ENCODE assay signal across 16 cellular contexts in genomic region chr10:79019961-79020491, GRCh38. TPM values are rescaled to one million over a fixed set of nuclear protein-coding genes. Genes with fewer than 3 reads are reported as not detected.
A peak's percentile ranks its signal among the peaks of the same experiment; 100 is the strongest.
DNase-seq lines count a peak whose midpoint lies in the region; ATAC-seq and TF ChIP-seq lines count a peak whose summit lies in the region.
"Had no signal": no experiment of that assay in that cellular context is flagged by ENCODE, and none has a peak within 500 bp of the region (broad histone marks: within the 10 kb centered on the region; RNA-seq: fewer than 3 reads in every experiment).

No MANE protein-coding gene starts in this region.

- H3K27me3 Mint-ChIP-seq in activated naive CD4-positive, alpha-beta T cell treated with anti-CD3 and anti-CD28 coated beads, Interleukin-2, amount 10 ng/mL, durations not matched to agents 7 days and 5 days, result peaks cover 17% of the 10 kb centered on the region
- H3K27me3 Mint-ChIP-seq in activated T-helper 1 cell treated with anti-CD3 and anti-CD28 coated beads, Interleukin-12 subunit alpha, Interleukin-12 subunit beta, Interleukin-2, Interleukin-4 antibody, amounts not matched to agents 30 ng/mL and 10 ng/mL and 1 ng/mL, durations not matched to agents 14 hours and 24 hours and 36 hours (ENCODE audit: insufficient read depth), result peaks cover 3% of the 10 kb centered on the region
- H3K27me3 Mint-ChIP-seq: stimulated activated naive CD8-positive, alpha-beta T cell treated with anti-CD3 and anti-CD28 coated beads, Interleukin-15, Interleukin-2, amounts not matched to agents 100 ng/mL and 50 ng/mL, for 24 hours had no signal

- peaks cover 1% of the 10 kb centered on the region for H3K4me1 Mint-ChIP-seq in activated naive CD4-positive, alpha-beta T cell treated with anti-CD3 and anti-CD28 coated beads, Interleukin-2, amount 10 ng/mL, durations not matched to agents 7 days and 5 days
- H3K4me1 Mint-ChIP-seq in activated T-helper 1 cell treated with anti-CD3 and anti-CD28 coated beads, Interleukin-12 subunit alpha, Interleukin-12 subunit beta, Interleukin-2, Interleukin-4 antibody, amounts not matched to agents 30 ng/mL and 10 ng/mL and 1 ng/mL, durations not matched to agents 14 hours and 24 hours and 36 hours (ENCODE audit: low read depth), result no peaks in the 10 kb centered on the region

- H3K27ac Mint-ChIP-seq in activated naive CD4-positive, alpha-beta T cell treated with anti-CD3 and anti-CD28 coated beads, Interleukin-2, amount 10 ng/mL, durations not matched to agents 7 days and 5 days, result no peak overlapping the region
- no peak overlapping the region for H3K27ac Mint-ChIP-seq in activated T-helper 1 cell treated with anti-CD3 and anti-CD28 coated beads, Interleukin-12 subunit alpha, Interleukin-12 subunit beta, Interleukin-2, Interleukin-4 antibody, amounts not matched to agents 30 ng/mL and 10 ng/mL and 1 ng/mL, durations not matched to agents 14 hours and 24 hours and 36 hours
- H3K27ac Mint-ChIP-seq: activated naive CD4-positive, alpha-beta T cell treated with anti-CD3 and anti-CD28 coated beads for 36 hours; stimulated activated naive CD8-positive, alpha-beta T cell treated with anti-CD3 and anti-CD28 coated beads, Interleukin-15, Interleukin-2, amounts not matched to agents 100 ng/mL and 50 ng/mL, for 24 hours had no signal

- no peaks in the 10 kb centered on the region for H3K27me3 ChIP-seq in BE2C
- H3K27me3 ChIP-seq: dorsolateral prefrontal cortex had no signal

- no peak overlapping the region for H3K4me3 ChIP-seq in BE2C (ENCODE audit: low read depth, low read length)
- H3K4me3 ChIP-seq in fibroblast of the aortic adventitia (ENCODE audit: low read depth, low read length), result no peak overlapping the region
- H3K4me3 ChIP-seq in mucosa of descending colon, result no peak overlapping the region
- H3K4me3 ChIP-seq: dorsolateral prefrontal cortex, HAP-1 had no signal

- no peak for TF ChIP-seq CTCF in BE2C (IDR thresholded peaks at IDR 0.05; ENCODE audit: low read depth, low read length)
- TF ChIP-seq CTCF in fibroblast of the aortic adventitia (IDR thresholded peaks at IDR 0.05; ENCODE audit: insufficient read depth, low read length), result no peak
- TF ChIP-seq CTCF in mucosa of descending colon (IDR thresholded peaks at IDR 0.05), result no peak

- H3K36me3 ChIP-seq in BE2C (no peaks in the 10 kb centered on the region), mucosa of descending colon (ENCODE audit: low read depth) (no peaks in the 10 kb centered on the region)
- H3K36me3 ChIP-seq: HAP-1 had no signal

- H3K4me1 ChIP-seq in BE2C, result peaks cover 46% of the 10 kb centered on the region
- no peaks in the 10 kb centered on the region for H3K4me1 ChIP-seq in mucosa of descending colon (ENCODE audit: low read depth)
- H3K4me1 ChIP-seq: HAP-1 had no signal

- H3K4me3 Mint-ChIP-seq in activated naive CD4-positive, alpha-beta T cell treated with anti-CD3 and anti-CD28 coated beads, Interleukin-2, amount 10 ng/mL, durations not matched to agents 7 days and 5 days, result no peak overlapping the region
- no peak overlapping the region for H3K4me3 Mint-ChIP-seq in activated T-helper 1 cell treated with anti-CD3 and anti-CD28 coated beads, Interleukin-12 subunit alpha, Interleukin-12 subunit beta, Interleukin-2, Interleukin-4 antibody, amounts not matched to agents 30 ng/mL and 10 ng/mL and 1 ng/mL, durations not matched to agents 14 hours and 24 hours and 36 hours
- H3K4me3 Mint-ChIP-seq: activated naive CD4-positive, alpha-beta T cell treated with anti-CD3 and anti-CD28 coated beads for 36 hours; nephron; stimulated activated naive CD8-positive, alpha-beta T cell treated with anti-CD3 and anti-CD28 coated beads, Interleukin-15, Interleukin-2, amounts not matched to agents 100 ng/mL and 50 ng/mL, for 24 hours had no signal

- intact Hi-C loops in mucosa of descending colon (cut with DNase I, micrococcal nuclease), result no loop called here
- intact Hi-C loops in activated T-helper 1 cell treated with anti-CD3 and anti-CD28 coated beads, Interleukin-12 subunit alpha, Interleukin-12 subunit beta, Interleukin-2, Interleukin-4 antibody, amounts not matched to agents 30 ng/mL and 10 ng/mL and 1 ng/mL, durations not matched to agents 14 hours and 24 hours and 36 hours (cut with micrococcal nuclease), result no loop called here

- no peaks in the 10 kb centered on the region for H3K36me3 Mint-ChIP-seq in activated naive CD4-positive, alpha-beta T cell treated with anti-CD3 and anti-CD28 coated beads, Interleukin-2, amount 10 ng/mL, durations not matched to agents 7 days and 5 days
- H3K36me3 Mint-ChIP-seq in activated T-helper 1 cell treated with anti-CD3 and anti-CD28 coated beads, Interleukin-12 subunit alpha, Interleukin-12 subunit beta, Interleukin-2, Interleukin-4 antibody, amounts not matched to agents 30 ng/mL and 10 ng/mL and 1 ng/mL, durations not matched to agents 14 hours and 24 hours and 36 hours (ENCODE audit: low read depth), result no peaks in the 10 kb centered on the region

- peak; percentile 62 for DNase-seq in BE2C
- DNase-seq in OCI-M1 (lab: John Stamatoyannopoulos, UW), result peak; percentile 76
- DNase-seq in fibroblast of the aortic adventitia (ENCODE audit: low read depth), result peak; percentile 72
- DNase-seq in mucosa of descending colon, result peak in 1 of 3 donors; percentile 21
- no peak for DNase-seq in NCI-H1417 treated with DMSO at 0.1 percent for 48 hours (lab: John Stamatoyannopoulos, UW)
- DNase-seq in activated naive CD4-positive, alpha-beta T cell treated with anti-CD3 and anti-CD28 coated beads, Interleukin-2, amount 10 ng/mL, durations not matched to agents 7 days and 5 days, result no peak
- DNase-seq in activated T-helper 1 cell treated with anti-CD3 and anti-CD28 coated beads, Interleukin-12 subunit alpha, Interleukin-12 subunit beta, Interleukin-2, Interleukin-4 antibody, amounts not matched to agents 30 ng/mL and 10 ng/mL and 1 ng/mL, durations not matched to agents 14 hours and 24 hours and 36 hours (ENCODE audit: low spot score), result no peak
- DNase-seq: activated CD4-positive, alpha-beta T cell treated with anti-CD3 and anti-CD28 coated beads, Interleukin-2, amount 50 U/mL, for 1 hour; activated naive CD4-positive, alpha-beta T cell treated with anti-CD3 and anti-CD28 coated beads for 36 hours; GDM1; NCI-H526 treated with DMSO at 0.1 percent for 48 hours had no signal

- no peaks in the 10 kb centered on the region for H3K9me3 ChIP-seq in BE2C
- H3K9me3 ChIP-seq in mucosa of descending colon, result no peaks in the 10 kb centered on the region
- H3K9me3 ChIP-seq: HAP-1 had no signal

- ATAC-seq in mucosa of descending colon, result peak; percentile 27
- no peak for ATAC-seq in GM18519 (IDR thresholded peaks at IDR 0.05; ENCODE audit: low FRiP score, unreplicated experiment)

- CTCF ChIA-PET in activated naive CD4-positive, alpha-beta T cell treated with anti-CD3 and anti-CD28 coated beads, Interleukin-2, amount 10 ng/mL, durations not matched to agents 7 days and 5 days (lab: Charles Lee), result no interaction called here

- H3K9me3 Mint-ChIP-seq in activated naive CD4-positive, alpha-beta T cell treated with anti-CD3 and anti-CD28 coated beads, Interleukin-2, amount 10 ng/mL, durations not matched to agents 7 days and 5 days, result peaks cover 5% of the 10 kb centered on the region
- no peaks in the 10 kb centered on the region for H3K9me3 Mint-ChIP-seq in activated T-helper 1 cell treated with anti-CD3 and anti-CD28 coated beads, Interleukin-12 subunit alpha, Interleukin-12 subunit beta, Interleukin-2, Interleukin-4 antibody, amounts not matched to agents 30 ng/mL and 10 ng/mL and 1 ng/mL, durations not matched to agents 14 hours and 24 hours and 36 hours
- H3K9me3 Mint-ChIP-seq: stimulated activated naive CD8-positive, alpha-beta T cell treated with anti-CD3 and anti-CD28 coated beads, Interleukin-15, Interleukin-2, amounts not matched to agents 100 ng/mL and 50 ng/mL, for 24 hours had no signal

RNA-seq across cellular contexts. Expression of gene ZMIZ1, which starts 48.7 kb away (rescaled TPM):
- 175 TPM for polyA plus RNA-seq in BE2C (2012; ENCODE audit: insufficient read depth, insufficient read length, low read depth)
- total RNA-seq in fibroblast of the aortic adventitia (ENCODE audit: low replicate concordance) (15.0 and 28.1 TPM in 2 replicates), mucosa of descending colon (100 to 1,000 TPM in 1 of 3 donors, 10 to 100 TPM in 2; 61.4 to 103 (median 89.1) TPM)
- total RNA-seq in activated T-helper 1 cell treated with anti-CD3 and anti-CD28 coated beads, Interleukin-12 subunit alpha, Interleukin-12 subunit beta, Interleukin-2, Interleukin-4 antibody, amounts not matched to agents 30 ng/mL and 10 ng/mL and 1 ng/mL, durations not matched to agents 14 hours and 24 hours and 36 hours, result 67.6 and 67.8 TPM in 2 replicates

Comparison
In these comparisons a context has a peak if more than half of its experiments do, and no peak if none do; other contexts are left out.
1. DNase-seq: peak in BE2C (single experiment), OCI-M1 (single experiment) and fibroblast of the aortic adventitia (single experiment); none in NCI-H1417 treated with DMSO at 0.1 percent for 48 hours (single experiment), activated naive CD4-positive, alpha-beta T cell treated with anti-CD3 and anti-CD28 coated beads, Interleukin-2, amount 10 ng/mL, durations not matched to agents 7 days and 5 days (single experiment) and activated T-helper 1 cell treated with anti-CD3 and anti-CD28 coated beads, Interleukin-12 subunit alpha, Interleukin-12 subunit beta, Interleukin-2, Interleukin-4 antibody, amounts not matched to agents 30 ng/mL and 10 ng/mL and 1 ng/mL, durations not matched to agents 14 hours and 24 hours and 36 hours (single experiment).